ENCODE assay signal across 19 cellular contexts in genomic region chr10:74451127-74451829, GRCh38.
DNase-seq lines count a peak whose midpoint lies in the region; ATAC-seq, FAIRE-seq and TF ChIP-seq lines count a peak whose summit lies in the region.
"Had no signal": no experiment of that assay in that cellular context is flagged by ENCODE, and none has a peak within 500 bp of the region (broad histone marks: within the 10 kb centered on the region; RNA-seq: fewer than 3 reads in every experiment).

No MANE protein-coding gene starts in this region.

- peaks cover 4% of the 10 kb centered on the region for H3F3A ChIP-seq in PC-3 (ENCODE audit: low read length, unreplicated experiment)

- peaks cover 5% of the 10 kb centered on the region for H3K9me3 Mint-ChIP-seq in activated CD8-positive, alpha-beta T cell treated with anti-CD3 and anti-CD28 coated beads for 36 hours
- H3K9me3 Mint-ChIP-seq in activated CD8-positive, alpha-beta T cell treated with anti-CD3 and anti-CD28 coated beads, Interleukin-2, amount 10 ng/mL, durations not matched to agents 7 days and 5 days (ENCODE audit: insufficient read depth) = peaks cover 6% of the 10 kb centered on the region
- peaks cover 4% of the 10 kb centered on the region for H3K9me3 Mint-ChIP-seq in memory B cell

- no TSS peak for BruUV-seq in PC-3 (replicated peaks; lab: Mats Ljungman, UMichigan)

- no peak overlapping the region for H2AFZ ChIP-seq in PC-3 (ENCODE audit: low read length)

- no peaks in the 10 kb centered on the region for H3K4me1 ChIP-seq in PC-3 (ENCODE audit: insufficient read depth, low read length)
- H3K4me1 ChIP-seq: SJCRH30 had no signal

- peak; percentile 26 for FAIRE-seq in GM19239 (lab: Jason Lieb, UNC)

- H3K4me1 Mint-ChIP-seq in activated CD8-positive, alpha-beta T cell treated with anti-CD3 and anti-CD28 coated beads for 36 hours (ENCODE audit: low read depth) = peaks cover 9% of the 10 kb centered on the region
- H3K4me1 Mint-ChIP-seq in activated CD8-positive, alpha-beta T cell treated with anti-CD3 and anti-CD28 coated beads, Interleukin-2, amount 10 ng/mL, durations not matched to agents 7 days and 5 days (ENCODE audit: low read depth) = peaks cover 6% of the 10 kb centered on the region
- no peaks in the 10 kb centered on the region for H3K4me1 Mint-ChIP-seq in memory B cell

- CTCF ChIA-PET in activated CD8-positive, alpha-beta T cell treated with anti-CD3 and anti-CD28 coated beads for 36 hours (lab: Charles Lee) = no interaction called here
- CTCF ChIA-PET in activated CD8-positive, alpha-beta T cell treated with anti-CD3 and anti-CD28 coated beads, Interleukin-2, amount 10 ng/mL, durations not matched to agents 7 days and 5 days (lab: Charles Lee) = no interaction called here
- CTCF ChIA-PET in PC-3 (lab: Charles Lee) = interaction anchor here (0.7 kb wide), 1 partner anchor 27 kb away, joined by 13 read pairs; no protein-coding TSS in a partner anchor

- no peak overlapping the region for H3K4me3 ChIP-seq in PC-3 (ENCODE audit: low read length)
- H3K4me3 ChIP-seq: SJCRH30 had no signal

- no peaks in the 10 kb centered on the region for H3K9me3 ChIP-seq in PC-3 (ENCODE audit: low read length)
- H3K9me3 ChIP-seq: SJCRH30 had no signal

- 0 out of 2 replicates have a peak, but pooled peaks cover 5% of the 10 kb centered on the region for H3K79me2 ChIP-seq in PC-3 (ENCODE audit: low read length)

- H3K36me3 Mint-ChIP-seq in activated CD8-positive, alpha-beta T cell treated with anti-CD3 and anti-CD28 coated beads for 36 hours (ENCODE audit: low read depth) = peaks cover 13% of the 10 kb centered on the region
- peaks cover 11% of the 10 kb centered on the region for H3K36me3 Mint-ChIP-seq in activated CD8-positive, alpha-beta T cell treated with anti-CD3 and anti-CD28 coated beads, Interleukin-2, amount 10 ng/mL, durations not matched to agents 7 days and 5 days (ENCODE audit: low read depth)
- H3K36me3 Mint-ChIP-seq in memory B cell = peaks cover 19% of the 10 kb centered on the region

- H3K4me3 Mint-ChIP-seq in activated CD8-positive, alpha-beta T cell treated with anti-CD3 and anti-CD28 coated beads for 36 hours = no peak overlapping the region
- H3K4me3 Mint-ChIP-seq in activated CD8-positive, alpha-beta T cell treated with anti-CD3 and anti-CD28 coated beads, Interleukin-2, amount 10 ng/mL, durations not matched to agents 7 days and 5 days = no peak overlapping the region
- no peak overlapping the region for H3K4me3 Mint-ChIP-seq in memory B cell
- H3K4me3 Mint-ChIP-seq: CD4-positive, alpha-beta memory T cell had no signal

- no peak overlapping the region for H3K27ac ChIP-seq in PC-3 (ENCODE audit: low read length)
- H3K27ac ChIP-seq: SJCRH30 had no signal

- H3K9me2 ChIP-seq in PC-3 (replicated peaks; ENCODE audit: low read length) = no peaks in the 10 kb centered on the region

- no peak overlapping the region for H3K4me2 ChIP-seq in PC-3 (ENCODE audit: low read length)

- intact Hi-C loops in activated CD8-positive, alpha-beta T cell treated with anti-CD3 and anti-CD28 coated beads for 36 hours (cut with micrococcal nuclease) = no loop called here
- intact Hi-C loops in PC-3 (cut with micrococcal nuclease) = loop anchor here (5.0 kb wide), 1 partner anchor 91 kb away; no protein-coding TSS in a partner anchor

- POLR2A ChIA-PET in activated CD8-positive, alpha-beta T cell treated with anti-CD3 and anti-CD28 coated beads for 36 hours (lab: Charles Lee) = interaction anchor here (0.7 kb wide), 1 partner anchor 21 kb away, joined by 3 read pairs; no protein-coding TSS in a partner anchor
- POLR2A ChIA-PET in activated CD8-positive, alpha-beta T cell treated with anti-CD3 and anti-CD28 coated beads, Interleukin-2, amount 10 ng/mL, durations not matched to agents 7 days and 5 days (lab: Charles Lee) = no interaction called here
- POLR2A ChIA-PET in PC-3 (lab: Charles Lee; ENCODE audit: unreplicated experiment) = interaction anchor here (0.7 kb wide), 1 partner anchor 66 kb away, joined by 3 read pairs; no protein-coding TSS in a partner anchor

- TF ChIP-seq CTCF in activated CD8-positive, alpha-beta T cell treated with anti-CD3 and anti-CD28 coated beads for 36 hours (IDR thresholded peaks at IDR 0.05) = no peak
- TF ChIP-seq CTCF in PC-3 (conservative IDR thresholded peaks at IDR 0.05; ENCODE audit: low read depth, low read length) = no peak

- peaks cover 6% of the 10 kb centered on the region; the same call in 1 of the 2 replicates for H4K20me1 ChIP-seq in PC-3 (ENCODE audit: low read length)

- no peaks in the 10 kb centered on the region for H3K27me3 Mint-ChIP-seq in activated CD8-positive, alpha-beta T cell treated with anti-CD3 and anti-CD28 coated beads for 36 hours
- no peaks in the 10 kb centered on the region for H3K27me3 Mint-ChIP-seq in activated CD8-positive, alpha-beta T cell treated with anti-CD3 and anti-CD28 coated beads, Interleukin-2, amount 10 ng/mL, durations not matched to agents 7 days and 5 days (ENCODE audit: low read depth)
- no peaks in the 10 kb centered on the region for H3K27me3 Mint-ChIP-seq in memory B cell
- H3K27me3 Mint-ChIP-seq: CD4-positive, alpha-beta memory T cell had no signal

- 0 out of 2 replicates have a peak, but pooled peaks cover 11% of the 10 kb centered on the region for H3K36me3 ChIP-seq in PC-3 (ENCODE audit: low read depth, low read length)
- H3K36me3 ChIP-seq: SJCRH30 had no signal

- no peaks in the 10 kb centered on the region for H3K27me3 ChIP-seq in PC-3 (ENCODE audit: low read length)
- H3K27me3 ChIP-seq: SJCRH30 had no signal

- H3K9ac ChIP-seq in PC-3 (ENCODE audit: low read length) = no peak overlapping the region

- ATAC-seq in activated CD8-positive, alpha-beta T cell treated with anti-CD3 and anti-CD28 coated beads for 36 hours = peak; percentile 45
- ATAC-seq in activated CD8-positive, alpha-beta T cell treated with anti-CD3 and anti-CD28 coated beads, Interleukin-2, amount 10 ng/mL, durations not matched to agents 7 days and 5 days = no peak
- ATAC-seq in PC-3 (peak; percentile 66), memory B cell (ENCODE audit: low read depth) (no peak), GM21723 (IDR thresholded peaks at IDR 0.05; ENCODE audit: unreplicated experiment) (no peak)
- ATAC-seq: HCT116 had no signal

- peak overlapping the region; percentile 38 for H3K27ac Mint-ChIP-seq in activated CD8-positive, alpha-beta T cell treated with anti-CD3 and anti-CD28 coated beads for 36 hours
- H3K27ac Mint-ChIP-seq in activated CD8-positive, alpha-beta T cell treated with anti-CD3 and anti-CD28 coated beads, Interleukin-2, amount 10 ng/mL, durations not matched to agents 7 days and 5 days = no peak overlapping the region
- peak overlapping the region; percentile 69 for H3K27ac Mint-ChIP-seq in memory B cell
- H3K27ac Mint-ChIP-seq: CD4-positive, alpha-beta memory T cell had no signal

- no peak for DNase-seq in activated CD8-positive, alpha-beta T cell treated with anti-CD3 and anti-CD28 coated beads for 36 hours
- DNase-seq in activated CD8-positive, alpha-beta T cell treated with anti-CD3 and anti-CD28 coated beads, Interleukin-2, amount 10 ng/mL, durations not matched to agents 7 days and 5 days = no peak
- DNase-seq in GM19239 (ENCODE audit: insufficient read length, low spot score) (no peak), PC-3 (no peak), memory B cell (ENCODE audit: low spot score in 2 of 2) (no peak)
- no peak for DNase-seq in central memory CD4-positive, alpha-beta T cell
- DNase-seq: CD4-positive, alpha-beta memory T cell; DMS153; GDM1; GOT3; MM.1S; NCI-H1092 treated with DMSO at 0.1 percent for 48 hours; NCI-H146; NCI-H2029 treated with DMSO at 0.1 percent for 48 hours; NCI-H2171 treated with DMSO at 0.1 percent for 48 hours; NCI-H446; SJCRH30 had no signal

Comparison
In these comparisons a context has a peak if more than half of its experiments do, and no peak if none do; other contexts are left out.
1. ATAC-seq: peak in activated CD8-positive, alpha-beta T cell treated with anti-CD3 and anti-CD28 coated beads for 36 hours (single experiment) and PC-3 (single experiment); none in activated CD8-positive, alpha-beta T cell treated with anti-CD3 and anti-CD28 coated beads, Interleukin-2, amount 10 ng/mL, durations not matched to agents 7 days and 5 days (single experiment), memory B cell (single experiment) and GM21723 (single experiment).